Comparison of ENCODE assay signal across 14 cellular contexts in genomic region chr12:41361791-41362190, GRCh38.
DNase-seq lines count a peak whose midpoint lies in the region; ATAC-seq lines count a peak whose summit lies in the region.
"Had no signal": no experiment of that assay in that cellular context is flagged by ENCODE, and none has a peak within 500 bp of the region (broad histone marks: within the 10 kb centered on the region; RNA-seq: fewer than 3 reads in every experiment).

No MANE protein-coding gene starts in this region.

- ATAC-seq in GM18870 (IDR thresholded peaks at IDR 0.05; ENCODE audit: unreplicated experiment) (no peak), GM18861 (IDR thresholded peaks at IDR 0.05; ENCODE audit: unreplicated experiment) (no peak)

- peak; percentile 15 for DNase-seq in Ammon's horn (ENCODE audit: low spot score)
- peak; percentile 24 for DNase-seq in NCI-H1105 (lab: John Stamatoyannopoulos, UW)
- DNase-seq in NCI-H524 (lab: John Stamatoyannopoulos, UW): peak; percentile 75 to 96
- peak; percentile 9 for DNase-seq in globus pallidus (ENCODE audit: low spot score)
- DNase-seq in pons (ENCODE audit: low spot score): no peak
- DNase-seq in activated effector memory CD4-positive, alpha-beta T cell treated with Interleukin-2 at 50 U/mL for 16 hours: no peak
- DNase-seq: CD4-positive, CD25-positive, alpha-beta regulatory T cell; GF-D8; NCI-H187; NCI-H748 treated with DMSO at 0.1 percent for 48 hours; Peyer's patch; Right ventricle myocardium superior had no signal

Comparison
In these comparisons a context has a peak if more than half of its experiments do, and no peak if none do; other contexts are left out.
1. DNase-seq: peak in Ammon's horn (single experiment), NCI-H1105 (single experiment), NCI-H524 (2 of 2) and globus pallidus (single experiment); none in pons (single experiment) and activated effector memory CD4-positive, alpha-beta T cell treated with Interleukin-2 at 50 U/mL for 16 hours (single experiment).